8 cellular contexts compared by ENCODE assay signal in the genomic region with DNA sequence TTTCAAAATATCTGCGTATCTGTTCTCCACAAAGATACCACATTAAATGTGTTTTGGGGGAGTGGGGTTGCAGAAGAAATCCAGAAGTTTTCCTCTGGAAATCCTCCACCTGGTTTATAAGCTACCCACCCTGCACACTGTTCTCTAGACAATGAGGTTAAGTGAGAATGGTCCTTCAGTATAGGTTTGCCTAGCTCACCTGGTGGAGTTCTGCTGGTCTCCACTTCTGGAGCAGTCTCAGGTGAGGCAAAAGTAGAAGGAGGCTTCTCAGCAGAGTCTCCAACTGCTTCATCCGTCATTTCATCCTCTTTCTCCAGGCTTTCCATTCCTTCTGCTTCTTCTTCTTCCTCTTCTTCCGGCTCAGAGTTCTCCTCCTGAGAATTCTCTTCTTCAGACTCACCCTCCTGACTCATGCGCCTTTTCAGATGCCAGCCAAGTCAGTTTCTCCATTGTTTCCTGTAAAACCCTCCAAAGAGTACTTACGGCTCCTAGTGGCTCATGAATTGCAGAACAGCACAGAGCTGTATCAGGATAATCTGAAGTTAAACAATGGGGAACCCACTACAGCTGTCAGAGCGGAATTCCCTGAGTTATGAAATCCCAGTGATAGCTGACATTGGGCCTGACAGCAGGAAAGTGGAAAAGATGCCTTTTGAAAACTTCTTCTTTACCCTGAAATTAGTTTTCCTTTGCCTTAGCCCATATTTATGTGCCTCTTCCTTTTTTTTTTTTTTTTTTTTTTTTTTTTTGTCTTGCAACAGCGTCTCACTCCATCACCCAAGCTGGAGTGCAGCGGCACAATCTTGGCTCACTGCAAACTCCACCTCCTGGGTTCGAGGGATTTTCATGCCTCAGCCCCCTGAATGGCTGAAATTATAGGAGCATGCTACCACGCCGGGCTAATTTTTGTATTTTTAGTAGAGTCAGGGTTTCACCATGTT. TPM values are rescaled to one million over a fixed set of nuclear protein-coding genes. Genes with fewer than 3 reads are reported as not detected.
DNase-seq lines count a peak whose midpoint lies in the region; ATAC-seq, FAIRE-seq and TF ChIP-seq lines count a peak whose summit lies in the region.

No MANE protein-coding gene starts in this region.

- CTCF ChIA-PET in activated CD8-positive, alpha-beta T cell treated with anti-CD3 and anti-CD28 coated beads for 36 hours (lab: Charles Lee), result interaction anchor here (0.8 to 1.7 kb wide), 2 partner anchors 34 to 398 kb away, joined by 3 to 4 read pairs; no protein-coding TSS in a partner anchor
- CTCF ChIA-PET in activated CD8-positive, alpha-beta T cell treated with anti-CD3 and anti-CD28 coated beads, Interleukin-2, amount 10 ng/mL, durations not matched to agents 7 days and 5 days (lab: Charles Lee), result interaction anchor here (1.3 kb wide), 1 partner anchor 398 kb away, joined by 4 read pairs; no protein-coding TSS in a partner anchor
- CTCF ChIA-PET in Panc1 (lab: Charles Lee) (interaction anchor here (0.6 to 0.9 kb wide), 8 partner anchors 28 to 397 kb away, joined by 3 to 16 read pairs (median 6); a partner anchor contains a TSS), H1 (lab: Charles Lee; ENCODE audit: partially characterized antibody) (interaction anchor here (0.8 to 1.5 kb wide), 5 partner anchors 41 to 324 kb away, joined by 3 to 4 read pairs (median 3); no protein-coding TSS in a partner anchor)

- no peaks in the 10 kb centered on the region for H3K36me3 Mint-ChIP-seq in activated CD8-positive, alpha-beta T cell treated with anti-CD3 and anti-CD28 coated beads for 36 hours (ENCODE audit: low read depth)
- H3K36me3 Mint-ChIP-seq in activated CD8-positive, alpha-beta T cell treated with anti-CD3 and anti-CD28 coated beads, Interleukin-2, amount 10 ng/mL, durations not matched to agents 7 days and 5 days (ENCODE audit: low read depth), result no peaks in the 10 kb centered on the region

- peak; percentile 60 to 63 for TF ChIP-seq RAD21 in H1 (IDR thresholded peaks at IDR 0.05 in 1 of 2, conservative IDR thresholded peaks at IDR 0.05 in 1 of 2; ENCODE audit: low read depth in 2 of 2, low read length in 2 of 2)

- H4K91ac ChIP-seq in H1 (replicated peaks; ENCODE audit: insufficient read length, low read length), result no peak overlapping the region

- no peak overlapping the region for H2BK15ac ChIP-seq in H1 (ENCODE audit: low read length)

- H3K18ac ChIP-seq in H1 (ENCODE audit: extremely low read depth, low read length), result no peak overlapping the region

- H3K23ac ChIP-seq in H1 (ENCODE audit: insufficient read length), result no peak overlapping the region

- H3K79me2 ChIP-seq in H1 (ENCODE audit: control insufficient read depth in 1 of 2, insufficient read depth in 2 of 2, low read length in 2 of 2), result no peaks in the 10 kb centered on the region

- H3K9me3 ChIP-seq in Panc1 (ENCODE audit: control insufficient read depth, insufficient read depth, low read depth, low read length) (peaks cover 10% of the 10 kb centered on the region; the same call in 1 of the 2 replicates), H1 (ENCODE audit: insufficient read depth in 2 of 2, low read depth in 1 of 2, low read length in 1 of 2) (peaks cover 7 to 8% of the 10 kb centered on the region in 2 experiments; a peak in 3 of 4 replicates)

- BruUV-seq in Panc1 (replicated peaks; lab: Mats Ljungman, UMichigan), result TSS peak; percentile 64

- POLR2A ChIA-PET in activated CD8-positive, alpha-beta T cell treated with anti-CD3 and anti-CD28 coated beads for 36 hours (lab: Charles Lee), result no interaction called here
- POLR2A ChIA-PET in activated CD8-positive, alpha-beta T cell treated with anti-CD3 and anti-CD28 coated beads, Interleukin-2, amount 10 ng/mL, durations not matched to agents 7 days and 5 days (lab: Charles Lee), result no interaction called here
- POLR2A ChIA-PET in Panc1 (lab: Charles Lee) (interaction anchor here (0.6 kb wide), 2 partner anchors 49 to 339 kb away, joined by 4 to 6 read pairs; no protein-coding TSS in a partner anchor), H1 (lab: Charles Lee; ENCODE audit: partially characterized antibody) (interaction anchor here (0.6 kb wide), 1 partner anchor 48 kb away, joined by 4 read pairs; no protein-coding TSS in a partner anchor)

- in situ Hi-C loops in Panc1 (cut with HindIII; ENCODE audit: low pct_unique_long_range_greater_than_20kb, low sequenced_read_pairs), result no loop called here

- H2BK120ac ChIP-seq in H1 (replicated peaks; ENCODE audit: low read depth, low read length), result no peak overlapping the region

- H3K4me1 ChIP-seq in Panc1 (ENCODE audit: control insufficient read depth, insufficient read depth, low read length) (peaks cover 27% of the 10 kb centered on the region), H1 (replicated peaks in 1 of 4; ENCODE audit: control insufficient read depth in 3 of 4, insufficient read depth in 4 of 4, low read length in 3 of 4) (no peaks in the 10 kb centered on the region)

- no peaks in the 10 kb centered on the region for H3K27me3 ChIP-seq in Panc1 (ENCODE audit: control insufficient read depth, insufficient read depth, low read length)
- no peaks in the 10 kb centered on the region for H3K27me3 ChIP-seq in H1 (replicated peaks in 1 of 4; ENCODE audit: control insufficient read depth in 3 of 4, extremely low read depth in 1 of 4, insufficient read depth in 3 of 4, low read length in 3 of 4)

- H3K14ac ChIP-seq in H1 (ENCODE audit: insufficient read length), result no peak overlapping the region

- H3K9ac ChIP-seq in H1 (replicated peaks in 1 of 4; ENCODE audit: extremely low read depth in 1 of 4, low read depth in 3 of 4, low read length in 3 of 4), result no peak overlapping the region

- H2AFZ ChIP-seq in H1 (ENCODE audit: low read length), result peak overlapping the region; percentile 91; the same call in 1 of the 2 replicates

- H2BK5ac ChIP-seq in H1 (ENCODE audit: low read depth, low read length), result no peak overlapping the region

- 86% methylated on average over 10 of the region's 11 CpGs; no CpG with 5 or more reads in 1 of the 2 experiments for WGBS in H1 (ENCODE audit: extremely low coverage in 1 of 2, insufficient coverage in 1 of 2, insufficient read length in 1 of 2, insufficient replicate concordance in 2 of 2, low coverage in 1 of 2, low lambda C conversion rate in 2 of 2, missing lambda C conversion rate in 1 of 2), 2 experiments

- no peaks in the 10 kb centered on the region for H3K23me2 ChIP-seq in H1 (ENCODE audit: low read depth, low read length)

- ATAC-seq in activated CD8-positive, alpha-beta T cell treated with anti-CD3 and anti-CD28 coated beads for 36 hours, result peak; percentile 39
- no peak for ATAC-seq in activated CD8-positive, alpha-beta T cell treated with anti-CD3 and anti-CD28 coated beads, Interleukin-2, amount 10 ng/mL, durations not matched to agents 7 days and 5 days
- peak; percentile 90 for ATAC-seq in Panc1

- H3K36me3 ChIP-seq in Panc1 (ENCODE audit: control insufficient read depth, insufficient read depth, low read length), result no peaks in the 10 kb centered on the region
- H3K36me3 ChIP-seq in H1 (ENCODE audit: control insufficient read depth in 2 of 4, insufficient read depth in 4 of 4, low read length in 3 of 4), result no peaks in the 10 kb centered on the region

- no peaks in the 10 kb centered on the region for H3K4me1 Mint-ChIP-seq in activated CD8-positive, alpha-beta T cell treated with anti-CD3 and anti-CD28 coated beads for 36 hours (ENCODE audit: low read depth)
- no peaks in the 10 kb centered on the region for H3K4me1 Mint-ChIP-seq in activated CD8-positive, alpha-beta T cell treated with anti-CD3 and anti-CD28 coated beads, Interleukin-2, amount 10 ng/mL, durations not matched to agents 7 days and 5 days (ENCODE audit: low read depth)

- H3K9me3 Mint-ChIP-seq in activated CD8-positive, alpha-beta T cell treated with anti-CD3 and anti-CD28 coated beads for 36 hours, result peaks cover 3% of the 10 kb centered on the region
- H3K9me3 Mint-ChIP-seq in activated CD8-positive, alpha-beta T cell treated with anti-CD3 and anti-CD28 coated beads, Interleukin-2, amount 10 ng/mL, durations not matched to agents 7 days and 5 days (ENCODE audit: insufficient read depth), result peaks cover 4% of the 10 kb centered on the region

- TF ChIP-seq POLR2A in H1 (IDR thresholded peaks at IDR 0.05; ENCODE audit: control extremely low read depth in 1 of 2, low read depth in 2 of 2, low read length in 2 of 2), result no peak

- H3K79me1 ChIP-seq in H1 (ENCODE audit: low read depth, low read length), result no peaks in the 10 kb centered on the region

- TF ChIP-seq EP300 in H1 (IDR thresholded peaks at IDR 0.05; ENCODE audit: borderline replicate concordance in 1 of 2, low read depth in 2 of 2, low read length in 2 of 2), result no peak

- FAIRE-seq in H1 (lab: Jason Lieb, UNC), result no peak

- H3K4me3 Mint-ChIP-seq in activated CD8-positive, alpha-beta T cell treated with anti-CD3 and anti-CD28 coated beads for 36 hours, result no peak overlapping the region
- no peak overlapping the region for H3K4me3 Mint-ChIP-seq in activated CD8-positive, alpha-beta T cell treated with anti-CD3 and anti-CD28 coated beads, Interleukin-2, amount 10 ng/mL, durations not matched to agents 7 days and 5 days

- H3K27ac Mint-ChIP-seq in activated CD8-positive, alpha-beta T cell treated with anti-CD3 and anti-CD28 coated beads for 36 hours, result no peak overlapping the region
- no peak overlapping the region for H3K27ac Mint-ChIP-seq in activated CD8-positive, alpha-beta T cell treated with anti-CD3 and anti-CD28 coated beads, Interleukin-2, amount 10 ng/mL, durations not matched to agents 7 days and 5 days

- peak overlapping the region; percentile 20 for H3K27ac ChIP-seq in Panc1 (ENCODE audit: low read length)
- no peak overlapping the region for H3K27ac ChIP-seq in H1 (ENCODE audit: low read depth, low read length)

- H2BK20ac ChIP-seq in H1 (ENCODE audit: low read length), result no peak overlapping the region

- H3K4ac ChIP-seq in H1 (replicated peaks; ENCODE audit: insufficient read length, low read depth, low read length), result no peak overlapping the region

- no peak overlapping the region for H4K5ac ChIP-seq in H1 (ENCODE audit: insufficient read length, low read depth, low read length)

- no peak overlapping the region for H2BK12ac ChIP-seq in H1 (ENCODE audit: low read depth, low read length)

- DNase-seq in activated CD8-positive, alpha-beta T cell treated with anti-CD3 and anti-CD28 coated beads for 36 hours, result no peak
- no peak for DNase-seq in activated CD8-positive, alpha-beta T cell treated with anti-CD3 and anti-CD28 coated beads, Interleukin-2, amount 10 ng/mL, durations not matched to agents 7 days and 5 days
- no peak for DNase-seq in Panc1 (ENCODE audit: low read depth, low spot score)
- peak in 1 of 2 experiments; percentile 15 for DNase-seq in H1 (ENCODE audit: low read depth in 1 of 2, low spot score in 2 of 2)
- peak; percentile 36 for DNase-seq in mucosa of gallbladder (ENCODE audit: low spot score)
- no peak for DNase-seq in NCI-H774 (lab: John Stamatoyannopoulos, UW)
- no peak for DNase-seq in ureter (ENCODE audit: low spot score)
- no peak for DNase-seq in activated CD4-positive, alpha-beta T cell treated with anti-CD3 and anti-CD28 coated beads for 4 hours

- H2AK5ac ChIP-seq in H1 (ENCODE audit: low read depth, low read length), result no peak overlapping the region

- H3K56ac ChIP-seq in H1 (replicated peaks; ENCODE audit: insufficient read length, low read depth, low read length), result no peak overlapping the region

- H3K4me3 ChIP-seq in Panc1 (ENCODE audit: low read depth in 2 of 2, low read length in 2 of 2), result peak overlapping the region; percentile 18 to 31
- no peak overlapping the region for H3K4me3 ChIP-seq in H1 (ENCODE audit: extremely low read depth in 1 of 4, insufficient read depth in 2 of 4, low read depth in 3 of 4, low read length in 4 of 4)

- H3K4me2 ChIP-seq in H1 (ENCODE audit: insufficient read depth in 1 of 2, low read depth in 2 of 2, low read length in 2 of 2), result no peak overlapping the region

- no peak for TF ChIP-seq CTCF in activated CD8-positive, alpha-beta T cell treated with anti-CD3 and anti-CD28 coated beads for 36 hours (IDR thresholded peaks at IDR 0.05)
- peak; percentile 88 for TF ChIP-seq CTCF in Panc1 (IDR thresholded peaks at IDR 0.05)
- TF ChIP-seq CTCF in H1 (IDR thresholded peaks at IDR 0.05; ENCODE audit: control extremely low read depth in 1 of 3, insufficient read depth in 1 of 3, low read depth in 1 of 3, low read length in 3 of 3), result peak in 2 of 3 experiments; percentile 33; a peak in 2 of 4 replicates

- no peaks in the 10 kb centered on the region for H4K20me1 ChIP-seq in H1 (replicated peaks in 1 of 2; ENCODE audit: control insufficient read depth in 1 of 2, insufficient read depth in 2 of 2, low read length in 2 of 2)

- intact Hi-C loops in activated CD8-positive, alpha-beta T cell treated with anti-CD3 and anti-CD28 coated beads for 36 hours (cut with micrococcal nuclease), result no loop called here
- intact Hi-C loops in Panc1 (cut with micrococcal nuclease; ENCODE audit: unreplicated experiment), result no loop called here

- H4K8ac ChIP-seq in H1 (ENCODE audit: extremely low read depth, insufficient read depth, low read length), result no peak overlapping the region

- H3K27me3 Mint-ChIP-seq in activated CD8-positive, alpha-beta T cell treated with anti-CD3 and anti-CD28 coated beads for 36 hours, result peaks cover 2% of the 10 kb centered on the region
- H3K27me3 Mint-ChIP-seq in activated CD8-positive, alpha-beta T cell treated with anti-CD3 and anti-CD28 coated beads, Interleukin-2, amount 10 ng/mL, durations not matched to agents 7 days and 5 days (ENCODE audit: low read depth), result peaks cover 13% of the 10 kb centered on the region

RNA-seq across cellular contexts. Expression of a gene that starts 38.5 kb away (rescaled TPM):
- total RNA-seq in activated CD8-positive, alpha-beta T cell treated with anti-CD3 and anti-CD28 coated beads for 36 hours, result 10 to 100 TPM; 52.3 to 57.1 TPM
- 10 to 100 TPM; 61.2 to 61.6 TPM for total RNA-seq in activated CD8-positive, alpha-beta T cell treated with anti-CD3 and anti-CD28 coated beads, Interleukin-2, amount 10 ng/mL, durations not matched to agents 7 days and 5 days
- total RNA-seq in Panc1 (2021; ENCODE audit: unreplicated experiment) (60.9 TPM), mucosa of gallbladder (29.9 TPM), ureter (80.0 TPM)
- polyA plus RNA-seq in Panc1 (2012; ENCODE audit: insufficient read length), result 55.6 TPM
- 47.0 and 51.0 TPM in 2 replicates for total RNA-seq in H1 (2021; fragmentation: NEBNext Ultra II Directional; extraction: Animal tissue kit (Norgen Biotek cat#: 25700))
- 40.5 and 47.0 TPM in 2 replicates for polyA plus RNA-seq in H1 (2011; rRNA removed)
- 29.9 TPM for polyA plus RNA-seq in H1 (2011; cell fraction: cytosol; rRNA removed)
- 193 TPM for polyA plus RNA-seq in H1 (2011; cell fraction: nucleus; rRNA removed)
- 40.6 to 50.2 TPM (median 46.5 TPM) in 4 replicates for polyA plus RNA-seq in H1 (2012, experiment 1 of 2)
- 29.9 TPM for polyA plus RNA-seq in H1 (2012, experiment 2 of 2)
- 28.1 TPM for polyA plus RNA-seq in H1 (2013, experiment 1 of 2)
- polyA plus RNA-seq in H1 (2013, experiment 2 of 2), result 23.9 TPM
- polyA minus RNA-seq in H1 (2011; rRNA and poly(A)+ RNA removed), result 42.4 and 48.2 TPM in 2 replicates
- polyA minus RNA-seq in H1 (2011; cell fraction: cytosol; rRNA and poly(A)+ RNA removed), result 18.1 TPM
- polyA minus RNA-seq in H1 (2011; cell fraction: nucleus; rRNA and poly(A)+ RNA removed), result 94.9 TPM

RNA-seq across cellular contexts. Expression of a gene that starts 40.1 kb away (rescaled TPM):
- total RNA-seq in activated CD8-positive, alpha-beta T cell treated with anti-CD3 and anti-CD28 coated beads for 36 hours, result 10 to 100 TPM; 56.2 to 60.5 TPM
- 10 to 100 TPM; 63.8 to 68.9 TPM for total RNA-seq in activated CD8-positive, alpha-beta T cell treated with anti-CD3 and anti-CD28 coated beads, Interleukin-2, amount 10 ng/mL, durations not matched to agents 7 days and 5 days
- total RNA-seq in Panc1 (2021; ENCODE audit: unreplicated experiment) (58.7 TPM), mucosa of gallbladder (54.9 TPM), ureter (91.7 TPM)
- polyA plus RNA-seq in Panc1 (2012; ENCODE audit: insufficient read length), result 35.6 TPM
- total RNA-seq in H1 (2021; fragmentation: NEBNext Ultra II Directional; extraction: Animal tissue kit (Norgen Biotek cat#: 25700)), result 44.2 and 46.1 TPM in 2 replicates
- polyA plus RNA-seq in H1 (2011; rRNA removed), result 44.8 and 48.6 TPM in 2 replicates
- polyA plus RNA-seq in H1 (2011; cell fraction: cytosol; rRNA removed), result 42.9 TPM
- 44.7 TPM for polyA plus RNA-seq in H1 (2011; cell fraction: nucleus; rRNA removed)
- polyA plus RNA-seq in H1 (2012, experiment 1 of 2), result 35.8 to 41.8 TPM (median 37.3 TPM) in 4 replicates
- polyA plus RNA-seq in H1 (2012, experiment 2 of 2), result 22.9 TPM
- polyA plus RNA-seq in H1 (2013, experiment 1 of 2), result 37.4 TPM
- polyA plus RNA-seq in H1 (2013, experiment 2 of 2), result 36.1 TPM
- polyA minus RNA-seq in H1 (2011; rRNA and poly(A)+ RNA removed), result 45.0 and 47.9 TPM in 2 replicates
- polyA minus RNA-seq in H1 (2011; cell fraction: cytosol; rRNA and poly(A)+ RNA removed), result 27.2 TPM
- polyA minus RNA-seq in H1 (2011; cell fraction: nucleus; rRNA and poly(A)+ RNA removed), result 25.4 TPM

RNA-seq across cellular contexts. Expression of a gene that starts 40.4 kb away (rescaled TPM):
- total RNA-seq in activated CD8-positive, alpha-beta T cell treated with anti-CD3 and anti-CD28 coated beads for 36 hours, result 100 to 1,000 TPM; 160 to 173 TPM
- 100 to 1,000 TPM; 120 to 135 TPM for total RNA-seq in activated CD8-positive, alpha-beta T cell treated with anti-CD3 and anti-CD28 coated beads, Interleukin-2, amount 10 ng/mL, durations not matched to agents 7 days and 5 days
- total RNA-seq in Panc1 (2021; ENCODE audit: unreplicated experiment) (136 TPM), mucosa of gallbladder (81.5 TPM), ureter (122 TPM)
- polyA plus RNA-seq in Panc1 (2012; ENCODE audit: insufficient read length), result 171 TPM
- 87.1 and 91.6 TPM in 2 replicates for total RNA-seq in H1 (2021; fragmentation: NEBNext Ultra II Directional; extraction: Animal tissue kit (Norgen Biotek cat#: 25700))
- polyA plus RNA-seq in H1 (2011; rRNA removed), result 66.3 and 71.4 TPM in 2 replicates
- polyA plus RNA-seq in H1 (2011; cell fraction: cytosol; rRNA removed), result 88.0 TPM
- polyA plus RNA-seq in H1 (2011; cell fraction: nucleus; rRNA removed), result 144 TPM
- polyA plus RNA-seq in H1 (2012, experiment 1 of 2), result 84.2 to 109 TPM (median 91.8 TPM) in 4 replicates
- 40.9 TPM for polyA plus RNA-seq in H1 (2012, experiment 2 of 2)
- polyA plus RNA-seq in H1 (2013, experiment 1 of 2), result 122 TPM
- 120 TPM for polyA plus RNA-seq in H1 (2013, experiment 2 of 2)
- polyA minus RNA-seq in H1 (2011; rRNA and poly(A)+ RNA removed), result 119 and 143 TPM in 2 replicates
- 43.7 TPM for polyA minus RNA-seq in H1 (2011; cell fraction: cytosol; rRNA and poly(A)+ RNA removed)
- polyA minus RNA-seq in H1 (2011; cell fraction: nucleus; rRNA and poly(A)+ RNA removed), result 87.2 TPM

Comparison
In these comparisons a context has a peak if more than half of its experiments do, and no peak if none do; other contexts are left out.
1. H3K4me3 ChIP-seq: peak in Panc1 (2 of 2); none in H1 (0 of 4).
2. POLR2A ChIA-PET loops: an anchor here in Panc1 (0.6 kb wide) and H1 (0.6 kb wide); none called in activated CD8-positive, alpha-beta T cell treated with anti-CD3 and anti-CD28 coated beads for 36 hours and activated CD8-positive, alpha-beta T cell treated with anti-CD3 and anti-CD28 coated beads, Interleukin-2, amount 10 ng/mL, durations not matched to agents 7 days and 5 days.